In genomic region chr5:116176124-116176523, GRCh38 we compare ENCODE assay signal across 16 cellular contexts.
"Had no signal": no experiment of that assay in that cellular context is flagged by ENCODE, and none has a peak within 500 bp of the region (broad histone marks: within the 10 kb centered on the region; RNA-seq: fewer than 3 reads in every experiment).

No MANE protein-coding gene starts in this region.

- H3K27ac ChIP-seq: esophagus muscularis mucosa, heart left ventricle, left lung, sigmoid colon, upper lobe of right lung, WERI-Rb-1 had no signal

- H3K4me3 ChIP-seq: esophagus muscularis mucosa, heart left ventricle, left lung, sigmoid colon, upper lobe of right lung had no signal

- H3K36me3 ChIP-seq: esophagus muscularis mucosa, heart left ventricle, left lung, sigmoid colon, upper lobe of right lung, WERI-Rb-1 had no signal

- DNase-seq: activated CD4-positive, alpha-beta T cell treated with anti-CD3 and anti-CD28 coated beads for 36 hours; activated CD8-positive, alpha-beta memory T cell treated with anti-CD3 and anti-CD28 coated beads, Interleukin-2, amount 50 U/mL, for 48 hours; activated CD8-positive, alpha-beta T cell treated with anti-CD3 and anti-CD28 coated beads for 36 hours; activated naive CD4-positive, alpha-beta T cell; activated naive CD8-positive, alpha-beta T cell treated with anti-CD3 and anti-CD28 coated beads, Interleukin-2, amount 50 U/mL, for 24 hours; cerebellar nuclear complex; left lung; mesendoderm; sigmoid colon; stimulated activated CD4-positive, alpha-beta T cell treated with anti-CD3 and anti-CD28 coated beads, Interleukin-12 subunit alpha, Interleukin-12 subunit beta, amount 100 ng/mL, for 4 hours; stimulated activated naive CD8-positive, alpha-beta T cell treated with anti-CD3 and anti-CD28 coated beads, Interleukin-15, Interleukin-2, amounts not matched to agents 100 U/mL and 50 U/mL, for 24 hours; T-helper 1 cell; upper lobe of right lung; WERI-Rb-1 had no signal

- ATAC-seq: activated CD4-positive, alpha-beta T cell treated with anti-CD3 and anti-CD28 coated beads for 36 hours; activated CD8-positive, alpha-beta T cell treated with anti-CD3 and anti-CD28 coated beads for 36 hours; activated naive CD8-positive, alpha-beta T cell treated with anti-CD3 and anti-CD28 coated beads, Interleukin-2, amount 50 U/mL, for 24 hours; left lung; stimulated activated naive CD8-positive, alpha-beta T cell treated with anti-CD3 and anti-CD28 coated beads, Interleukin-15, Interleukin-2, amounts not matched to agents 100 U/mL and 50 U/mL, for 24 hours; upper lobe of right lung had no signal

- H3K4me1 ChIP-seq: esophagus muscularis mucosa, heart left ventricle, left lung, upper lobe of right lung had no signal

- H3K27me3 ChIP-seq: esophagus muscularis mucosa, heart left ventricle, left lung, sigmoid colon, upper lobe of right lung had no signal

- H3K9me3 ChIP-seq: esophagus muscularis mucosa, left lung, sigmoid colon had no signal
